In genomic region chr22:27492566-27493201, GRCh38 we compare ENCODE assay signal across 33 cellular contexts.
DNase-seq lines count a peak whose midpoint lies in the region; ATAC-seq and FAIRE-seq lines count a peak whose summit lies in the region.
"Had no signal": no experiment of that assay in that cellular context is flagged by ENCODE, and none has a peak within 500 bp of the region (broad histone marks: within the 10 kb centered on the region; RNA-seq: fewer than 3 reads in every experiment).

No MANE protein-coding gene starts in this region.

- H3K4me3 Mint-ChIP-seq in activated naive CD8-positive, alpha-beta T cell treated with anti-CD3 and anti-CD28 coated beads, Interleukin-2, amount 10 ng/mL, durations not matched to agents 7 days and 5 days: no peak overlapping the region
- H3K4me3 Mint-ChIP-seq in activated naive CD8-positive, alpha-beta T cell treated with anti-CD3 and anti-CD28 coated beads, Interleukin-2, amount 50 U/mL, for 24 hours: no peak overlapping the region
- no peak overlapping the region for H3K4me3 Mint-ChIP-seq in T-helper 2 cell treated with Interferon-gamma antibody and Interleukin-4, amounts not matched to agents 5 μg/mL and 100 μg/mL, for 36 hours
- H3K4me3 Mint-ChIP-seq: activated CD4-positive, alpha-beta T cell treated with anti-CD3 and anti-CD28 coated beads for 36 hours; activated naive CD8-positive, alpha-beta T cell treated with anti-CD3 and anti-CD28 coated beads for 36 hours; CD4-positive, alpha-beta memory T cell; immature natural killer cell; natural killer cell treated with Interleukin-12 subunit alpha and Interleukin-12 subunit beta and Interleukin-15 and Interleukin-18, amount 100 ng/mL, for 72 hours had no signal

- POLR2A ChIA-PET in activated naive CD8-positive, alpha-beta T cell treated with anti-CD3 and anti-CD28 coated beads, Interleukin-2, amount 10 ng/mL, durations not matched to agents 7 days and 5 days (lab: Charles Lee): no interaction called here

- H3K27ac Mint-ChIP-seq in activated naive CD8-positive, alpha-beta T cell treated with anti-CD3 and anti-CD28 coated beads, Interleukin-2, amount 10 ng/mL, durations not matched to agents 7 days and 5 days: peak overlapping the region; percentile 15
- no peak overlapping the region for H3K27ac Mint-ChIP-seq in activated naive CD8-positive, alpha-beta T cell treated with anti-CD3 and anti-CD28 coated beads, Interleukin-2, amount 50 U/mL, for 24 hours
- peak overlapping the region; percentile 15 for H3K27ac Mint-ChIP-seq in T-helper 2 cell treated with Interferon-gamma antibody and Interleukin-4, amounts not matched to agents 5 μg/mL and 100 μg/mL, for 36 hours
- H3K27ac Mint-ChIP-seq: activated CD4-positive, alpha-beta T cell treated with anti-CD3 and anti-CD28 coated beads for 36 hours; activated naive CD8-positive, alpha-beta T cell treated with anti-CD3 and anti-CD28 coated beads for 36 hours; CD4-positive, alpha-beta memory T cell; IgD-negative memory B cell; immature natural killer cell; natural killer cell treated with Interleukin-12 subunit alpha and Interleukin-12 subunit beta and Interleukin-15 and Interleukin-18, amount 100 ng/mL, for 72 hours had no signal

- peak; percentile 97 for FAIRE-seq in urothelium cell line (lab: Jason Lieb, UNC)
- FAIRE-seq: A204.1, astrocyte, D721Med, GM12892, pancreas had no signal

- no peak for DNase-seq in activated naive CD8-positive, alpha-beta T cell treated with anti-CD3 and anti-CD28 coated beads, Interleukin-2, amount 10 ng/mL, durations not matched to agents 7 days and 5 days
- no peak for DNase-seq in activated naive CD8-positive, alpha-beta T cell treated with anti-CD3 and anti-CD28 coated beads, Interleukin-2, amount 50 U/mL, for 24 hours
- DNase-seq in M059J (ENCODE audit: low read depth) (peak; percentile 50), urothelium cell line (ENCODE audit: low spot score) (no peak), SKM-1 treated with dmso at 0.1 percent for 144 hours (lab: John Stamatoyannopoulos, UW; ENCODE audit: unreplicated experiment) (no peak), pons (ENCODE audit: low spot score) (no peak)
- DNase-seq in T-helper 2 cell treated with Interferon-gamma antibody and Interleukin-4, amounts not matched to agents 5 μg/mL and 100 μg/mL, for 36 hours (ENCODE audit: low spot score): no peak
- DNase-seq: activated CD4-positive, alpha-beta T cell treated with anti-CD3 and anti-CD28 coated beads for 36 hours; activated effector memory CD4-positive, alpha-beta T cell treated with Interleukin-2 at 50 U/mL for 16 hours; activated naive CD8-positive, alpha-beta T cell treated with anti-CD3 and anti-CD28 coated beads for 36 hours; CD4-positive, alpha-beta memory T cell; colonic mucosa; effector memory CD4-positive, alpha-beta T cell; HCEC 1CT; immature natural killer cell; left colon; mammary epithelial cell; NCI-H1417; NCI-H2029; NCI-H524; NK-92 treated with Interleukin-12 subunit alpha and Interleukin-12 subunit beta, amount 100 ng/mL, for 24 hours; pancreas; SHP77 treated with DMSO at 0.1 percent for 48 hours; stimulated activated naive CD8-positive, alpha-beta T cell treated with anti-CD3 and anti-CD28 coated beads, Interleukin-15, Interleukin-2, amounts not matched to agents 100 U/mL and 50 U/mL, for 24 hours; uterus had no signal

- peaks cover 13% of the 10 kb centered on the region for H3K9me3 Mint-ChIP-seq in activated naive CD8-positive, alpha-beta T cell treated with anti-CD3 and anti-CD28 coated beads, Interleukin-2, amount 10 ng/mL, durations not matched to agents 7 days and 5 days
- H3K9me3 Mint-ChIP-seq in activated naive CD8-positive, alpha-beta T cell treated with anti-CD3 and anti-CD28 coated beads, Interleukin-2, amount 50 U/mL, for 24 hours: peaks cover 18% of the 10 kb centered on the region
- peaks cover 19% of the 10 kb centered on the region for H3K9me3 Mint-ChIP-seq in T-helper 2 cell treated with Interferon-gamma antibody and Interleukin-4, amounts not matched to agents 5 μg/mL and 100 μg/mL, for 36 hours

- no peaks in the 10 kb centered on the region for H3K36me3 Mint-ChIP-seq in activated naive CD8-positive, alpha-beta T cell treated with anti-CD3 and anti-CD28 coated beads, Interleukin-2, amount 10 ng/mL, durations not matched to agents 7 days and 5 days
- no peaks in the 10 kb centered on the region for H3K36me3 Mint-ChIP-seq in activated naive CD8-positive, alpha-beta T cell treated with anti-CD3 and anti-CD28 coated beads, Interleukin-2, amount 50 U/mL, for 24 hours (ENCODE audit: low read depth)
- H3K36me3 Mint-ChIP-seq in T-helper 2 cell treated with Interferon-gamma antibody and Interleukin-4, amounts not matched to agents 5 μg/mL and 100 μg/mL, for 36 hours (ENCODE audit: low read depth): no peaks in the 10 kb centered on the region
- H3K36me3 Mint-ChIP-seq: activated naive CD8-positive, alpha-beta T cell treated with anti-CD3 and anti-CD28 coated beads for 36 hours; CD4-positive, alpha-beta memory T cell; IgD-negative memory B cell; immature natural killer cell; natural killer cell treated with Interleukin-12 subunit alpha and Interleukin-12 subunit beta and Interleukin-15 and Interleukin-18, amount 100 ng/mL, for 72 hours had no signal

- no peaks in the 10 kb centered on the region for H3K27me3 Mint-ChIP-seq in activated naive CD8-positive, alpha-beta T cell treated with anti-CD3 and anti-CD28 coated beads, Interleukin-2, amount 10 ng/mL, durations not matched to agents 7 days and 5 days
- H3K27me3 Mint-ChIP-seq in activated naive CD8-positive, alpha-beta T cell treated with anti-CD3 and anti-CD28 coated beads, Interleukin-2, amount 50 U/mL, for 24 hours: no peaks in the 10 kb centered on the region
- no peaks in the 10 kb centered on the region for H3K27me3 Mint-ChIP-seq in T-helper 2 cell treated with Interferon-gamma antibody and Interleukin-4, amounts not matched to agents 5 μg/mL and 100 μg/mL, for 36 hours (ENCODE audit: low read depth)
- H3K27me3 Mint-ChIP-seq: activated CD4-positive, alpha-beta T cell treated with anti-CD3 and anti-CD28 coated beads for 36 hours; IgD-negative memory B cell had no signal

- peaks cover 7% of the 10 kb centered on the region for H3K4me1 Mint-ChIP-seq in activated naive CD8-positive, alpha-beta T cell treated with anti-CD3 and anti-CD28 coated beads, Interleukin-2, amount 10 ng/mL, durations not matched to agents 7 days and 5 days
- H3K4me1 Mint-ChIP-seq in activated naive CD8-positive, alpha-beta T cell treated with anti-CD3 and anti-CD28 coated beads, Interleukin-2, amount 50 U/mL, for 24 hours: no peaks in the 10 kb centered on the region
- peaks cover 1% of the 10 kb centered on the region for H3K4me1 Mint-ChIP-seq in T-helper 2 cell treated with Interferon-gamma antibody and Interleukin-4, amounts not matched to agents 5 μg/mL and 100 μg/mL, for 36 hours (ENCODE audit: low read depth)
- H3K4me1 Mint-ChIP-seq: activated CD4-positive, alpha-beta T cell treated with anti-CD3 and anti-CD28 coated beads for 36 hours; activated naive CD8-positive, alpha-beta T cell treated with anti-CD3 and anti-CD28 coated beads for 36 hours; IgD-negative memory B cell; immature natural killer cell had no signal

- ATAC-seq in activated naive CD8-positive, alpha-beta T cell treated with anti-CD3 and anti-CD28 coated beads, Interleukin-2, amount 10 ng/mL, durations not matched to agents 7 days and 5 days (ENCODE audit: low read depth): no peak
- no peak for ATAC-seq in activated naive CD8-positive, alpha-beta T cell treated with anti-CD3 and anti-CD28 coated beads, Interleukin-2, amount 50 U/mL, for 24 hours
- no peak for ATAC-seq in HG02763 (IDR thresholded peaks at IDR 0.05; ENCODE audit: unreplicated experiment)
- ATAC-seq: activated CD4-positive, alpha-beta T cell treated with anti-CD3 and anti-CD28 coated beads for 36 hours; left colon; natural killer cell treated with Interleukin-12 subunit alpha and Interleukin-12 subunit beta and Interleukin-15 and Interleukin-18, amount 100 ng/mL, for 72 hours; Panc1; pancreas; stimulated activated naive CD8-positive, alpha-beta T cell treated with anti-CD3 and anti-CD28 coated beads, Interleukin-15, Interleukin-2, amounts not matched to agents 100 U/mL and 50 U/mL, for 24 hours had no signal
